Comparison of ENCODE assay signal across 24 cellular contexts in genomic region chr7:158532093-158532627, GRCh38.
"Had no signal": no experiment of that assay in that cellular context is flagged by ENCODE, and none has a peak within 500 bp of the region (broad histone marks: within the 10 kb centered on the region; RNA-seq: fewer than 3 reads in every experiment).

No MANE protein-coding gene starts in this region.

- H3K27me3 ChIP-seq: Peyer's patch had no signal

- H3K4me1 ChIP-seq: Peyer's patch had no signal

- FAIRE-seq: bronchial epithelial cell, colon had no signal

- DNase-seq: activated B cell treated with CpG ODN at 0.5 μM for 24 hours; activated CD4-positive, alpha-beta memory T cell treated with anti-CD3 and anti-CD28 coated beads, Interleukin-2, amount 10 ng/mL, durations not matched to agents 7 days and 5 days; activated CD4-positive, alpha-beta T cell treated with anti-CD3 and anti-CD28 coated beads for 4 hours; activated CD4-positive, CD25-positive, alpha-beta regulatory T cell treated with anti-CD3 and anti-CD28 coated beads, Interleukin-2, amount 50 U/mL, for 72 hours; activated CD8-positive, alpha-beta memory T cell treated with anti-CD3 and anti-CD28 coated beads for 24 hours; activated CD8-positive, alpha-beta memory T cell treated with anti-CD3 and anti-CD28 coated beads, Interleukin-2, amount 10 ng/mL, durations not matched to agents 7 days and 5 days; activated CD8-positive, alpha-beta memory T cell treated with anti-CD3 and anti-CD28 coated beads, Interleukin-2, amount 50 U/mL, for 48 hours; activated effector memory CD4-positive, alpha-beta T cell treated with Interleukin-2 at 50 U/mL for 16 hours; activated naive CD4-positive, alpha-beta T cell treated with anti-CD3 and anti-CD28 coated beads, Interleukin-2, amount 10 ng/mL, durations not matched to agents 7 days and 5 days; activated naive CD8-positive, alpha-beta T cell treated with anti-CD3 and anti-CD28 coated beads, Interleukin-2, amount 50 U/mL, for 24 hours; activated T-cell treated with anti-CD3 and anti-CD28 coated beads, Interleukin-2, amount 50 U/mL, for 48 hours; anterior cingulate cortex; NCI-H2227 treated with DMSO at 0.1 percent for 48 hours; NCI-H446; PC-3; RPMI8226; SW 1271; T-helper 1 cell; T-helper 2 cell; T-helper 9 cell had no signal

- H3K9me3 ChIP-seq: Peyer's patch had no signal

- H3K4me3 ChIP-seq: Peyer's patch had no signal

- H3K36me3 ChIP-seq: Peyer's patch had no signal

- ATAC-seq: activated CD8-positive, alpha-beta memory T cell treated with anti-CD3 and anti-CD28 coated beads, Interleukin-2, amount 10 ng/mL, durations not matched to agents 7 days and 5 days; activated naive CD8-positive, alpha-beta T cell treated with anti-CD3 and anti-CD28 coated beads, Interleukin-2, amount 50 U/mL, for 24 hours; PC-3 had no signal

- H3K27ac ChIP-seq: Peyer's patch, VCaP had no signal
